In the genomic region with DNA sequence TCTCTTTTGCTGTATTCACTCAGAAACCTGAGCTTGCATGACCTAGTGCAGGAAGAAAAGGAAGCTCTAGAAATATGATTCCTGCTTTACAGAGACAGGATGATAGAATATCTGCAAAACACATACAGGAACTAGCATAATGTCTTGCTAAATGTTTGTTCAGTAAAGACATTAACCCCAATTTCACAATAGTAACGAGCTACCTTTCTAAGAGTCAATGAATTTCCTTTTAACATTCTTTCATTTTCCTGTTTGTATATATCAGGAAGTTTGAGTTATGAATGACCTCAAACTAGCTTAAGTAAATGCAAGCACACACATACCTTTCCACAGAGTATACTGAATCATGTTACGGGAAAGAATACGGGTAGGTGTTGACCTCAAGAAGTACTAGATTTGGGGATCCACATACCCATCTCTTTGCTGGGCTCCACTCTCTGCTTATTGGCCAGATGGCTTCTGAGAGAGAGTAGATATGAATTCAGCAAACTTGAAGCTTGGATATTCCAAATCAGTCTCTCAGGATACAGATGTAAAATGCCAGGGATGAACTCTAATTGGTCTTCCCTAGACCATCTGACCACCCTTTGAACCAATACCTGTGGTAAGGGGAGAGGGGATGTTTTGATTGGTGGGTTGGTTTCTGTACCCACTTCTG, we compare ENCODE assay signal across 1 cellular context.
TF ChIP-seq lines count a peak whose summit lies in the region.

No MANE protein-coding gene starts in this region.

TF ChIP-seq in HepG2, 621 proteins besides CTCF, POLR2A, EP300 and RAD21 (continued from another document and continues in another):
- TF ChIP-seq, protein P1, sequence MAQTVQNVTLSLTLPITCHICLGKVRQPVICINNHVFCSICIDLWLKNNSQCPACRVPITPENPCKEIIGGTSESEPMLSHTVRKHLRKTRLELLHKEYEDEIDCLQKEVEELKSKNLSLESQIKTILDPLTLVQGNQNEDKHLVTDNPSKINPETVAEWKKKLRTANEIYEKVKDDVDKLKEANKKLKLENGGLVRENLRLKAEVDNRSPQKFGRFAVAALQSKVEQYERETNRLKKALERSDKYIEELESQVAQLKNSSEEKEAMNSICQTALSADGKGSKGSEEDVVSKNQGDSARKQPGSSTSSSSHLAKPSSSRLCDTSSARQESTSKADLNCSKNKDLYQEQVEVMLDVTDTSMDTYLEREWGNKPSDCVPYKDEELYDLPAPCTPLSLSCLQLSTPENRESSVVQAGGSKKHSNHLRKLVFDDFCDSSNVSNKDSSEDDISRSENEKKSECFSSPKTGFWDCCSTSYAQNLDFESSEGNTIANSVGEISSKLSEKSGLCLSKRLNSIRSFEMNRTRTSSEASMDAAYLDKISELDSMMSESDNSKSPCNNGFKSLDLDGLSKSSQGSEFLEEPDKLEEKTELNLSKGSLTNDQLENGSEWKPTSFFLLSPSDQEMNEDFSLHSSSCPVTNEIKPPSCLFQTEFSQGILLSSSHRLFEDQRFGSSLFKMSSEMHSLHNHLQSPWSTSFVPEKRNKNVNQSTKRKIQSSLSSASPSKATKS (CRISPR knock-in tag; IDR thresholded peaks at IDR 0.05) = 0 out of 2 replicates have a peak, but pooled peaks have one; percentile 52
- TF ChIP-seq, protein P2, sequence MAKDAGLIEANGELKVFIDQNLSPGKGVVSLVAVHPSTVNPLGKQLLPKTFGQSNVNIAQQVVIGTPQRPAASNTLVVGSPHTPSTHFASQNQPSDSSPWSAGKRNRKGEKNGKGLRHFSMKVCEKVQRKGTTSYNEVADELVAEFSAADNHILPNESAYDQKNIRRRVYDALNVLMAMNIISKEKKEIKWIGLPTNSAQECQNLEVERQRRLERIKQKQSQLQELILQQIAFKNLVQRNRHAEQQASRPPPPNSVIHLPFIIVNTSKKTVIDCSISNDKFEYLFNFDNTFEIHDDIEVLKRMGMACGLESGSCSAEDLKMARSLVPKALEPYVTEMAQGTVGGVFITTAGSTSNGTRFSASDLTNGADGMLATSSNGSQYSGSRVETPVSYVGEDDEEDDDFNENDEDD (CRISPR knock-in tag; IDR thresholded peaks at IDR 0.05; ENCODE audit: borderline replicate concordance) = no peak
- TF ChIP-seq CCDC6 (CRISPR knock-in tag; IDR thresholded peaks at IDR 0.05) = no peak
- no peak for TF ChIP-seq ZFP62 (CRISPR knock-in tag; IDR thresholded peaks at IDR 0.05)
- TF ChIP-seq KDM3A (CRISPR knock-in tag; IDR thresholded peaks at IDR 0.05; ENCODE audit: low read depth) = peak; percentile 54; the same call in 1 of the 2 replicates
- TF ChIP-seq, protein P3, sequence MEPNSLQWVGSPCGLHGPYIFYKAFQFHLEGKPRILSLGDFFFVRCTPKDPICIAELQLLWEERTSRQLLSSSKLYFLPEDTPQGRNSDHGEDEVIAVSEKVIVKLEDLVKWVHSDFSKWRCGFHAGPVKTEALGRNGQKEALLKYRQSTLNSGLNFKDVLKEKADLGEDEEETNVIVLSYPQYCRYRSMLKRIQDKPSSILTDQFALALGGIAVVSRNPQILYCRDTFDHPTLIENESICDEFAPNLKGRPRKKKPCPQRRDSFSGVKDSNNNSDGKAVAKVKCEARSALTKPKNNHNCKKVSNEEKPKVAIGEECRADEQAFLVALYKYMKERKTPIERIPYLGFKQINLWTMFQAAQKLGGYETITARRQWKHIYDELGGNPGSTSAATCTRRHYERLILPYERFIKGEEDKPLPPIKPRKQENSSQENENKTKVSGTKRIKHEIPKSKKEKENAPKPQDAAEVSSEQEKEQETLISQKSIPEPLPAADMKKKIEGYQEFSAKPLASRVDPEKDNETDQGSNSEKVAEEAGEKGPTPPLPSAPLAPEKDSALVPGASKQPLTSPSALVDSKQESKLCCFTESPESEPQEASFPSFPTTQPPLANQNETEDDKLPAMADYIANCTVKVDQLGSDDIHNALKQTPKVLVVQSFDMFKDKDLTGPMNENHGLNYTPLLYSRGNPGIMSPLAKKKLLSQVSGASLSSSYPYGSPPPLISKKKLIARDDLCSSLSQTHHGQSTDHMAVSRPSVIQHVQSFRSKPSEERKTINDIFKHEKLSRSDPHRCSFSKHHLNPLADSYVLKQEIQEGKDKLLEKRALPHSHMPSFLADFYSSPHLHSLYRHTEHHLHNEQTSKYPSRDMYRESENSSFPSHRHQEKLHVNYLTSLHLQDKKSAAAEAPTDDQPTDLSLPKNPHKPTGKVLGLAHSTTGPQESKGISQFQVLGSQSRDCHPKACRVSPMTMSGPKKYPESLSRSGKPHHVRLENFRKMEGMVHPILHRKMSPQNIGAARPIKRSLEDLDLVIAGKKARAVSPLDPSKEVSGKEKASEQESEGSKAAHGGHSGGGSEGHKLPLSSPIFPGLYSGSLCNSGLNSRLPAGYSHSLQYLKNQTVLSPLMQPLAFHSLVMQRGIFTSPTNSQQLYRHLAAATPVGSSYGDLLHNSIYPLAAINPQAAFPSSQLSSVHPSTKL (CRISPR knock-in tag; IDR thresholded peaks at IDR 0.05) = peak; percentile 94
- TF ChIP-seq FOXO1 (CRISPR knock-in tag; IDR thresholded peaks at IDR 0.05) = peak; percentile 48; the same call in 1 of the 2 replicates
- no peak for TF ChIP-seq ZNF577 (CRISPR knock-in tag; IDR thresholded peaks at IDR 0.05; ENCODE audit: borderline replicate concordance, low read depth)
- TF ChIP-seq ELF4 (CRISPR knock-in tag; IDR thresholded peaks at IDR 0.05; ENCODE audit: borderline replicate concordance) = peak; percentile 66; the same call in 1 of the 2 replicates
- TF ChIP-seq ZEB1 (IDR thresholded peaks at IDR 0.05; ENCODE audit: insufficient replicate concordance, low read depth) = peak; percentile 80
- no peak; the same call in 1 of the 2 replicates for TF ChIP-seq STAG1 (CRISPR knock-in tag; IDR thresholded peaks at IDR 0.05)
- TF ChIP-seq, protein P4, sequence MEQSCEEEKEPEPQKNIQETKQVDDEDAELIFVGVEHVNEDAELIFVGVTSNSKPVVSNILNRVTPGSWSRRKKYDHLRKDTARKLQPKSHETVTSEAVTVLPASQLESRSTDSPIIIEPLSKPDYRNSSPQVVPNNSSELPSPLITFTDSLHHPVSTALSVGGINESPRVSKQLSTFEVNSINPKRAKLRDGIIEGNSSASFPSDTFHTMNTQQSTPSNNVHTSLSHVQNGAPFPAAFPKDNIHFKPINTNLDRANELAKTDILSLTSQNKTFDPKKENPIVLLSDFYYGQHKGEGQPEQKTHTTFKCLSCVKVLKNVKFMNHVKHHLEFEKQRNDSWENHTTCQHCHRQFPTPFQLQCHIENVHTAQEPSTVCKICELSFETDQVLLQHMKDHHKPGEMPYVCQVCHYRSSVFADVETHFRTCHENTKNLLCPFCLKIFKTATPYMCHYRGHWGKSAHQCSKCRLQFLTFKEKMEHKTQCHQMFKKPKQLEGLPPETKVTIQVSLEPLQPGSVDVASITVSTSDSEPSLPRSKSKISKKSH (CRISPR knock-in tag; IDR thresholded peaks at IDR 0.05; ENCODE audit: borderline replicate concordance) = no peak
- TF ChIP-seq, protein P5, sequence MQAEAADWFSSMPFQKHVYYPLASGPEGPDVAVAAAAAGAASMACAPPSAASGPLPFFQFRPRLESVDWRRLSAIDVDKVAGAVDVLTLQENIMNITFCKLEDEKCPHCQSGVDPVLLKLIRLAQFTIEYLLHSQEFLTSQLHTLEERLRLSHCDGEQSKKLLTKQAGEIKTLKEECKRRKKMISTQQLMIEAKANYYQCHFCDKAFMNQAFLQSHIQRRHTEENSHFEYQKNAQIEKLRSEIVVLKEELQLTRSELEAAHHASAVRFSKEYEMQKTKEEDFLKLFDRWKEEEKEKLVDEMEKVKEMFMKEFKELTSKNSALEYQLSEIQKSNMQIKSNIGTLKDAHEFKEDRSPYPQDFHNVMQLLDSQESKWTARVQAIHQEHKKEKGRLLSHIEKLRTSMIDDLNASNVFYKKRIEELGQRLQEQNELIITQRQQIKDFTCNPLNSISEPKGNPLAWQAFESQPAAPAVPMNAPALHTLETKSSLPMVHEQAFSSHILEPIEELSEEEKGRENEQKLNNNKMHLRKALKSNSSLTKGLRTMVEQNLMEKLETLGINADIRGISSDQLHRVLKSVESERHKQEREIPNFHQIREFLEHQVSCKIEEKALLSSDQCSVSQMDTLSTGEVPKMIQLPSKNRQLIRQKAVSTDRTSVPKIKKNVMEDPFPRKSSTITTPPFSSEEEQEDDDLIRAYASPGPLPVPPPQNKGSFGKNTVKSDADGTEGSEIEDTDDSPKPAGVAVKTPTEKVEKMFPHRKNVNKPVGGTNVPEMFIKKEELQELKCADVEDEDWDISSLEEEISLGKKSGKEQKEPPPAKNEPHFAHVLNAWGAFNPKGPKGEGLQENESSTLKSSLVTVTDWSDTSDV (CRISPR knock-in tag; IDR thresholded peaks at IDR 0.05) = no peak
- no peak for TF ChIP-seq ZNF550 (CRISPR knock-in tag; IDR thresholded peaks at IDR 0.05; ENCODE audit: borderline replicate concordance)
- peak; percentile 75 for TF ChIP-seq ZNF12 (CRISPR knock-in tag; IDR thresholded peaks at IDR 0.05)
- TF ChIP-seq ISX (CRISPR knock-in tag; conservative IDR thresholded peaks at IDR 0.05) = no peak
- TF ChIP-seq HMG20B (CRISPR knock-in tag; conservative IDR thresholded peaks at IDR 0.05) = peak; percentile 33; the same call in 1 of the 2 replicates
- TF ChIP-seq, protein P6, sequence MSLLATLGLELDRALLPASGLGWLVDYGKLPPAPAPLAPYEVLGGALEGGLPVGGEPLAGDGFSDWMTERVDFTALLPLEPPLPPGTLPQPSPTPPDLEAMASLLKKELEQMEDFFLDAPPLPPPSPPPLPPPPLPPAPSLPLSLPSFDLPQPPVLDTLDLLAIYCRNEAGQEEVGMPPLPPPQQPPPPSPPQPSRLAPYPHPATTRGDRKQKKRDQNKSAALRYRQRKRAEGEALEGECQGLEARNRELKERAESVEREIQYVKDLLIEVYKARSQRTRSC (CRISPR knock-in tag; IDR thresholded peaks at IDR 0.05; ENCODE audit: low read depth) = no peak
- TF ChIP-seq, protein P7, sequence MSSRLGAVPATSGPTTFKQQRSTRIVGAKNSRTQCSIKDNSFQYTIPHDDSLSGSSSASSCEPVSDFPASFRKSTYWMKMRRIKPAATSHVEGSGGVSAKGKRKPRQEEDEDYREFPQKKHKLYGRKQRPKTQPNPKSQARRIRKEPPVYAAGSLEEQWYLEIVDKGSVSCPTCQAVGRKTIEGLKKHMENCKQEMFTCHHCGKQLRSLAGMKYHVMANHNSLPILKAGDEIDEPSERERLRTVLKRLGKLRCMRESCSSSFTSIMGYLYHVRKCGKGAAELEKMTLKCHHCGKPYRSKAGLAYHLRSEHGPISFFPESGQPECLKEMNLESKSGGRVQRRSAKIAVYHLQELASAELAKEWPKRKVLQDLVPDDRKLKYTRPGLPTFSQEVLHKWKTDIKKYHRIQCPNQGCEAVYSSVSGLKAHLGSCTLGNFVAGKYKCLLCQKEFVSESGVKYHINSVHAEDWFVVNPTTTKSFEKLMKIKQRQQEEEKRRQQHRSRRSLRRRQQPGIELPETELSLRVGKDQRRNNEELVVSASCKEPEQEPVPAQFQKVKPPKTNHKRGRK (CRISPR knock-in tag; IDR thresholded peaks at IDR 0.05) = no peak
- no peak for TF ChIP-seq MAZ (IDR thresholded peaks at IDR 0.05; ENCODE audit: borderline replicate concordance, low read depth, low read length)
- no peak for TF ChIP-seq MAZ (CRISPR knock-in tag; IDR thresholded peaks at IDR 0.05; ENCODE audit: low read depth)
- no peak; the same call in 1 of the 2 replicates for TF ChIP-seq ZNF331 (CRISPR knock-in tag; IDR thresholded peaks at IDR 0.05)
- TF ChIP-seq CBX1 (IDR thresholded peaks at IDR 0.05; ENCODE audit: low read depth) = no peak
- no peak for TF ChIP-seq ZC3H13 (CRISPR knock-in tag; IDR thresholded peaks at IDR 0.05)
- no peak for TF ChIP-seq SMARCC2 (IDR thresholded peaks at IDR 0.05)
- TF ChIP-seq ZFYVE20 (CRISPR knock-in tag; IDR thresholded peaks at IDR 0.05; ENCODE audit: borderline replicate concordance, low read depth) = no peak
- TF ChIP-seq, protein P8, sequence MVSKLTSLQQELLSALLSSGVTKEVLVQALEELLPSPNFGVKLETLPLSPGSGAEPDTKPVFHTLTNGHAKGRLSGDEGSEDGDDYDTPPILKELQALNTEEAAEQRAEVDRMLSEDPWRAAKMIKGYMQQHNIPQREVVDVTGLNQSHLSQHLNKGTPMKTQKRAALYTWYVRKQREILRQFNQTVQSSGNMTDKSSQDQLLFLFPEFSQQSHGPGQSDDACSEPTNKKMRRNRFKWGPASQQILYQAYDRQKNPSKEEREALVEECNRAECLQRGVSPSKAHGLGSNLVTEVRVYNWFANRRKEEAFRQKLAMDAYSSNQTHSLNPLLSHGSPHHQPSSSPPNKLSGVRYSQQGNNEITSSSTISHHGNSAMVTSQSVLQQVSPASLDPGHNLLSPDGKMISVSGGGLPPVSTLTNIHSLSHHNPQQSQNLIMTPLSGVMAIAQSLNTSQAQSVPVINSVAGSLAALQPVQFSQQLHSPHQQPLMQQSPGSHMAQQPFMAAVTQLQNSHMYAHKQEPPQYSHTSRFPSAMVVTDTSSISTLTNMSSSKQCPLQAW (CRISPR knock-in tag; IDR thresholded peaks at IDR 0.05) = no peak
- TF ChIP-seq SAP130 (CRISPR knock-in tag; IDR thresholded peaks at IDR 0.05; ENCODE audit: low read depth) = peak; percentile 91
- TF ChIP-seq ZFP36L2 (CRISPR knock-in tag; IDR thresholded peaks at IDR 0.05) = no peak
- TF ChIP-seq HOXA5 (CRISPR knock-in tag; IDR thresholded peaks at IDR 0.05) = 0 out of 2 replicates have a peak, but pooled peaks have one; percentile 50
- TF ChIP-seq, protein P9, sequence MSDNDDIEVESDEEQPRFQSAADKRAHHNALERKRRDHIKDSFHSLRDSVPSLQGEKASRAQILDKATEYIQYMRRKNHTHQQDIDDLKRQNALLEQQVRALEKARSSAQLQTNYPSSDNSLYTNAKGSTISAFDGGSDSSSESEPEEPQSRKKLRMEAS (IDR thresholded peaks at IDR 0.05) = peak; percentile 25; the same call in 1 of the 2 replicates
- TF ChIP-seq, protein P10, sequence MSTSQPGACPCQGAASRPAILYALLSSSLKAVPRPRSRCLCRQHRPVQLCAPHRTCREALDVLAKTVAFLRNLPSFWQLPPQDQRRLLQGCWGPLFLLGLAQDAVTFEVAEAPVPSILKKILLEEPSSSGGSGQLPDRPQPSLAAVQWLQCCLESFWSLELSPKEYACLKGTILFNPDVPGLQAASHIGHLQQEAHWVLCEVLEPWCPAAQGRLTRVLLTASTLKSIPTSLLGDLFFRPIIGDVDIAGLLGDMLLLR (CRISPR knock-in tag; IDR thresholded peaks at IDR 0.05) = no peak
- TF ChIP-seq MED8 (CRISPR knock-in tag; IDR thresholded peaks at IDR 0.05; ENCODE audit: insufficient replicate concordance) = peak; percentile 71
- peak; percentile 97 for TF ChIP-seq MBD4 (IDR thresholded peaks at IDR 0.05; ENCODE audit: borderline replicate concordance, low read length)
- 0 out of 2 replicates have a peak, but pooled peaks have one; percentile 35 for TF ChIP-seq ZNF792 (CRISPR knock-in tag; IDR thresholded peaks at IDR 0.05)
- TF ChIP-seq MED13 (CRISPR knock-in tag; IDR thresholded peaks at IDR 0.05) = peak; percentile 94
- no peak for TF ChIP-seq ZNF160 (CRISPR knock-in tag; IDR thresholded peaks at IDR 0.05)
- TF ChIP-seq ZNF788 (CRISPR knock-in tag; IDR thresholded peaks at IDR 0.05; ENCODE audit: borderline replicate concordance) = no peak
- peak; percentile 88 for TF ChIP-seq ZNF629 (CRISPR knock-in tag; conservative IDR thresholded peaks at IDR 0.05)
- peak; percentile 95 for TF ChIP-seq CEBPG (CRISPR knock-in tag; IDR thresholded peaks at IDR 0.05)
- TF ChIP-seq ZNF607 (CRISPR knock-in tag; IDR thresholded peaks at IDR 0.05; ENCODE audit: borderline replicate concordance) = no peak; the same call in 1 of the 2 replicates
- TF ChIP-seq ZNF496 (CRISPR knock-in tag; IDR thresholded peaks at IDR 0.05; ENCODE audit: insufficient replicate concordance) = no peak
- 0 out of 2 replicates have a peak, but pooled peaks have one; percentile 12 for TF ChIP-seq NCOA5 (CRISPR knock-in tag; IDR thresholded peaks at IDR 0.05)
- no peak for TF ChIP-seq MAFK (conservative IDR thresholded peaks at IDR 0.05 in 1 of 2, IDR thresholded peaks at IDR 0.05 in 1 of 2; ENCODE audit: low read length in 2 of 2)
- no peak for TF ChIP-seq RAD51 (IDR thresholded peaks at IDR 0.05; ENCODE audit: borderline replicate concordance)
- no peak for TF ChIP-seq SUZ12 (IDR thresholded peaks at IDR 0.05; ENCODE audit: low read depth, low read length)
- TF ChIP-seq CBFB (CRISPR knock-in tag; IDR thresholded peaks at IDR 0.05) = peak; percentile 57; the same call in 1 of the 2 replicates
- no peak for TF ChIP-seq MLLT10 (CRISPR knock-in tag; IDR thresholded peaks at IDR 0.05)
